8 cellular contexts compared by ENCODE assay signal in the genomic region with DNA sequence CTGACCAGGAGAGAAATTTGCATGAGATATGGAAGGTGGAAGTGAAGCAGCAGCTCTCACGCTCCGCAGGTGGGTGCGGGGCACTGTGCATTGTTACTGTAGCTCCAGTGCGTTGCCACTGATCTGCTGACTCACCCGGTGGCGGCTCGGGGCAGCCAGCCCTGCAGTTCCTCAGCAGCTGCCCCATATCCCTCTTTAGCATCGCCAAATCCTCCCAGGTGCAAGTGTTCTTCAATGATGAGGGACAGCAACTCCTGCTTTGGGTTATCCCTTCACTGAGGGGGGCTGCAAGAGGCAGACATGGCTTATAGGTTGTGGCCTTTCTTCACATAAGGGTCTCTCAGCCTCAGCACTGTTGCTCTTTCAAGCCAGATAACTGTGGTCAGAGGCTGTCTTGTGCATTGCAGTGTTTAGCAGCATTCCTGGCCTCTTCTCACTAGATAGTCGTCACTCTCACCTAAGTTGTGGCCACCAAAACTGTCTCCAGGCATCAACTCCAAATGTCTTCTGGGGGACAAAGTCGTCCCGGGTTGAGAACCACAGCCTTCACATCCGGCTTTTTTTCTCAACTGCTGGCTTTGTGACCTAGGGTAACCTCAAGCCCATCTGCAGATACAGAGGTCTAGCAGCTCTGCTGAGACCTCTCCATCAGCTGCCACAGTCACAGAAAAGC.
DNase-seq lines count a peak whose midpoint lies in the region; ATAC-seq lines count a peak whose summit lies in the region.

No MANE protein-coding gene starts in this region.

- H3K36me3 Mint-ChIP-seq in activated naive CD4-positive, alpha-beta T cell treated with anti-CD3 and anti-CD28 coated beads, Interleukin-2, amount 50 U/mL, for 72 hours: no peaks in the 10 kb centered on the region
- H3K36me3 Mint-ChIP-seq in stimulated activated naive CD8-positive, alpha-beta T cell treated with anti-CD3 and anti-CD28 coated beads, Interleukin-15, Interleukin-2, amounts not matched to agents 100 ng/mL and 50 ng/mL, for 24 hours (ENCODE audit: low read depth): no peaks in the 10 kb centered on the region

- no peak overlapping the region for H3K4ac ChIP-seq in mesenchymal stem cell (ENCODE audit: low read depth in 1 of 2, low read length in 2 of 2)

- 30% methylated on average over 12 of the region's 12 CpGs for WGBS in mesenchymal stem cell

- H3K27me3 ChIP-seq in mesenchymal stem cell (ENCODE audit: control insufficient read depth in 1 of 2, insufficient read depth in 1 of 2, low read length in 2 of 2): peaks cover 0 to 6% of the 10 kb centered on the region in 2 experiments

- no peak overlapping the region for H2AK5ac ChIP-seq in mesenchymal stem cell (ENCODE audit: low read length, severe bottlenecking)

- no peak overlapping the region for H2BK5ac ChIP-seq in mesenchymal stem cell (ENCODE audit: low read depth, low read length, poor library complexity, severe bottlenecking)

- H3K9me3 Mint-ChIP-seq in activated naive CD4-positive, alpha-beta T cell treated with anti-CD3 and anti-CD28 coated beads, Interleukin-2, amount 50 U/mL, for 72 hours: peaks cover 0 to 1% of the 10 kb centered on the region in 2 donors
- H3K9me3 Mint-ChIP-seq in stimulated activated naive CD8-positive, alpha-beta T cell treated with anti-CD3 and anti-CD28 coated beads, Interleukin-15, Interleukin-2, amounts not matched to agents 100 ng/mL and 50 ng/mL, for 24 hours: no peaks in the 10 kb centered on the region

- no peak overlapping the region for H4K91ac ChIP-seq in mesenchymal stem cell (ENCODE audit: low read length)

- no peaks in the 10 kb centered on the region for H3K36me3 ChIP-seq in mesenchymal stem cell (ENCODE audit: control insufficient read depth in 1 of 2, insufficient read depth in 2 of 2, low read depth in 1 of 2, low read length in 2 of 2)

- H3K4me3 Mint-ChIP-seq in stimulated activated naive CD8-positive, alpha-beta T cell treated with anti-CD3 and anti-CD28 coated beads, Interleukin-15, Interleukin-2, amounts not matched to agents 100 ng/mL and 50 ng/mL, for 24 hours: peak overlapping the region; percentile 60

- H3K27me3 Mint-ChIP-seq in stimulated activated naive CD8-positive, alpha-beta T cell treated with anti-CD3 and anti-CD28 coated beads, Interleukin-15, Interleukin-2, amounts not matched to agents 100 ng/mL and 50 ng/mL, for 24 hours: peaks cover 6% of the 10 kb centered on the region

- H3K14ac ChIP-seq in mesenchymal stem cell (ENCODE audit: low read length in 2 of 2): peak overlapping the region in 1 of 2 experiments; percentile 38

- H3K79me1 ChIP-seq in mesenchymal stem cell (replicated peaks; ENCODE audit: low read length, poor library complexity, severe bottlenecking): no peaks in the 10 kb centered on the region

- H3K4me2 ChIP-seq in mesenchymal stem cell (ENCODE audit: low read length, poor library complexity, severe bottlenecking): no peak overlapping the region

- H2BK12ac ChIP-seq in mesenchymal stem cell (ENCODE audit: low read length in 2 of 2): peak overlapping the region in 1 of 2 experiments; percentile 21

- no peak overlapping the region for H2AFZ ChIP-seq in mesenchymal stem cell (ENCODE audit: low read depth, low read length)

- peak overlapping the region; percentile 8 for H4K8ac ChIP-seq in mesenchymal stem cell (ENCODE audit: low read length)

- peaks cover 9% of the 10 kb centered on the region for H3K4me1 ChIP-seq in mesenchymal stem cell (ENCODE audit: control insufficient read depth, insufficient read depth, low read depth, low read length)

- no peak overlapping the region for H2BK15ac ChIP-seq in mesenchymal stem cell (ENCODE audit: low read depth, poor library complexity, severe bottlenecking)

- no peak overlapping the region for H2BK120ac ChIP-seq in mesenchymal stem cell (ENCODE audit: low read depth, low read length)

- H3K9ac ChIP-seq in mesenchymal stem cell (ENCODE audit: low read length): no peak overlapping the region

- H3K23ac ChIP-seq in mesenchymal stem cell (ENCODE audit: low read length in 2 of 2): no peak overlapping the region

- H3K4me3 ChIP-seq in mesenchymal stem cell (ENCODE audit: insufficient read depth in 1 of 2, low read depth in 1 of 2, low read length in 2 of 2): no peak overlapping the region

- H3K18ac ChIP-seq in mesenchymal stem cell (ENCODE audit: low read depth in 1 of 2, low read length in 2 of 2): peak overlapping the region in 1 of 2 experiments; percentile 13

- no peaks in the 10 kb centered on the region for H3K9me3 ChIP-seq in mesenchymal stem cell (ENCODE audit: control insufficient read depth, low read length)

- peak overlapping the region in 1 of 2 donors; percentile 22 for H3K27ac Mint-ChIP-seq in activated naive CD4-positive, alpha-beta T cell treated with anti-CD3 and anti-CD28 coated beads, Interleukin-2, amount 50 U/mL, for 72 hours
- peak overlapping the region; percentile 55 for H3K27ac Mint-ChIP-seq in stimulated activated naive CD8-positive, alpha-beta T cell treated with anti-CD3 and anti-CD28 coated beads, Interleukin-15, Interleukin-2, amounts not matched to agents 100 ng/mL and 50 ng/mL, for 24 hours

- H3K27ac ChIP-seq in mesenchymal stem cell (ENCODE audit: low read length, poor library complexity, severe bottlenecking): no peak overlapping the region

- H3K4me1 Mint-ChIP-seq in stimulated activated naive CD8-positive, alpha-beta T cell treated with anti-CD3 and anti-CD28 coated beads, Interleukin-15, Interleukin-2, amounts not matched to agents 100 ng/mL and 50 ng/mL, for 24 hours (ENCODE audit: low read depth): peaks cover 16% of the 10 kb centered on the region

- DNase-seq in DMS153 (lab: John Stamatoyannopoulos, UW) (peak; percentile 68), SKM-1 (lab: John Stamatoyannopoulos, UW; ENCODE audit: unreplicated experiment) (peak; percentile 7), mesenchymal stem cell (peak; percentile 69), NCI-H1930 (lab: John Stamatoyannopoulos, UW) (no peak)
- peak; percentile 61 to 63 for DNase-seq in activated naive CD4-positive, alpha-beta T cell treated with anti-CD3 and anti-CD28 coated beads, Interleukin-2, amount 50 U/mL, for 72 hours (ENCODE audit: low spot score in 2 of 2)

- ATAC-seq in GM19468 (IDR thresholded peaks at IDR 0.05; ENCODE audit: extremely low read depth, unreplicated experiment) (peak; percentile 81), HG03565 (IDR thresholded peaks at IDR 0.05; ENCODE audit: unreplicated experiment) (peak; percentile 73)
- ATAC-seq in activated naive CD4-positive, alpha-beta T cell treated with anti-CD3 and anti-CD28 coated beads, Interleukin-2, amount 50 U/mL, for 72 hours: peak; percentile 86 to 94

Comparison
In these comparisons a context has a peak if more than half of its experiments do, and no peak if none do; other contexts are left out.
1. DNase-seq: peak in DMS153 (single experiment), SKM-1 (single experiment), activated naive CD4-positive, alpha-beta T cell treated with anti-CD3 and anti-CD28 coated beads, Interleukin-2, amount 50 U/mL, for 72 hours (2 of 2) and mesenchymal stem cell (single experiment); none in NCI-H1930 (0 of 2).
2. Peak in every context shown above with its lines, with median percentiles within 50 percentile points of each other: ATAC-seq.